Comparison of ENCODE assay signal across 28 cellular contexts in genomic region chr2:72003796-72004195, GRCh38.
"Had no signal": no experiment of that assay in that cellular context is flagged by ENCODE, and none has a peak within 500 bp of the region (broad histone marks: within the 10 kb centered on the region; RNA-seq: fewer than 3 reads in every experiment).

No MANE protein-coding gene starts in this region.

- H3K9me3 Mint-ChIP-seq: activated CD4-positive, alpha-beta memory T cell treated with anti-CD3 and anti-CD28 coated beads for 36 hours; activated naive CD4-positive, alpha-beta T cell treated with anti-CD3 and anti-CD28 coated beads for 36 hours; activated naive CD8-positive, alpha-beta T cell treated with anti-CD3 and anti-CD28 coated beads, Interleukin-2, amount 10 ng/mL, durations not matched to agents 7 days and 5 days; activated T-helper 1 cell treated with anti-CD3 and anti-CD28 coated beads, Interleukin-12 subunit alpha, Interleukin-12 subunit beta, Interleukin-2, Interleukin-4 antibody, amounts not matched to agents 30 ng/mL and 10 ng/mL and 1 ng/mL, durations not matched to agents 14 hours and 24 hours and 36 hours; memory B cell; natural killer cell; T-helper 2 cell treated with Interferon-gamma antibody and Interleukin-4, amounts not matched to agents 5 μg/mL and 100 μg/mL, for 36 hours; type B pancreatic cell had no signal

- H3K27ac Mint-ChIP-seq: activated CD4-positive, alpha-beta memory T cell treated with anti-CD3 and anti-CD28 coated beads for 36 hours; activated naive CD4-positive, alpha-beta T cell treated with anti-CD3 and anti-CD28 coated beads for 36 hours; activated naive CD8-positive, alpha-beta T cell treated with anti-CD3 and anti-CD28 coated beads, Interleukin-2, amount 10 ng/mL, durations not matched to agents 7 days and 5 days; activated T-helper 1 cell treated with anti-CD3 and anti-CD28 coated beads, Interleukin-12 subunit alpha, Interleukin-12 subunit beta, Interleukin-2, Interleukin-4 antibody, amounts not matched to agents 30 ng/mL and 10 ng/mL and 1 ng/mL, durations not matched to agents 14 hours and 24 hours and 36 hours; brain; memory B cell; natural killer cell; T-helper 2 cell treated with Interferon-gamma antibody and Interleukin-4, amounts not matched to agents 5 μg/mL and 100 μg/mL, for 36 hours; type B pancreatic cell had no signal

- DNase-seq: activated CD4-positive, alpha-beta memory T cell treated with anti-CD3 and anti-CD28 coated beads for 36 hours; activated CD4-positive, alpha-beta T cell treated with anti-CD3 and anti-CD28 coated beads for 4 hours; activated CD8-positive, alpha-beta memory T cell treated with anti-CD3 and anti-CD28 coated beads, Interleukin-2, amount 50 U/mL, for 4 hours; activated effector memory CD4-positive, alpha-beta T cell treated with anti-CD3 and anti-CD28 coated beads, Interleukin-2, amount 50 U/mL, for 16 hours; activated naive CD4-positive, alpha-beta T cell treated with anti-CD3 and anti-CD28 coated beads for 36 hours; activated naive CD8-positive, alpha-beta T cell treated with anti-CD3 and anti-CD28 coated beads, Interleukin-2, amount 10 ng/mL, durations not matched to agents 7 days and 5 days; activated T-cell treated with anti-CD3 and anti-CD28 coated beads, Interleukin-2, amount 50 U/mL, for 1 hour; cerebellar nuclear complex; cortex of kidney; foreskin keratinocyte; heart right ventricle; left colon; natural killer cell; posterior cingulate gyrus; right lobe of liver; stimulated activated CD4-positive, alpha-beta T cell treated with anti-CD3 and anti-CD28 coated beads, Interleukin-2, amount 100 ng/mL, for 48 hours; stimulated activated naive CD8-positive, alpha-beta T cell treated with anti-CD3 and anti-CD28 coated beads, Interleukin-15, Interleukin-2, amounts not matched to agents 100 U/mL and 50 U/mL, for 24 hours; T-helper 1 cell had no signal

- H3K27me3 ChIP-seq: ascending aorta, cardiac muscle cell, foreskin keratinocyte, right lobe of liver had no signal

- H3K4me1 ChIP-seq: ascending aorta, esophagus muscularis mucosa, foreskin keratinocyte, heart right ventricle, right lobe of liver had no signal

- H3K27ac ChIP-seq: ascending aorta, cardiac muscle cell, esophagus muscularis mucosa, foreskin keratinocyte, heart right ventricle, right lobe of liver, thoracic aorta, VCaP had no signal

- ATAC-seq: foreskin keratinocyte, heart right ventricle, left colon, natural killer cell, right lobe of liver had no signal

- H3K36me3 ChIP-seq: ascending aorta, cardiac muscle cell, esophagus muscularis mucosa, heart right ventricle, right lobe of liver, thoracic aorta had no signal

- H3K4me1 Mint-ChIP-seq: activated naive CD8-positive, alpha-beta T cell treated with anti-CD3 and anti-CD28 coated beads, Interleukin-2, amount 10 ng/mL, durations not matched to agents 7 days and 5 days; memory B cell; natural killer cell had no signal

- H3K4me3 Mint-ChIP-seq: activated CD4-positive, alpha-beta memory T cell treated with anti-CD3 and anti-CD28 coated beads for 36 hours; activated naive CD4-positive, alpha-beta T cell treated with anti-CD3 and anti-CD28 coated beads for 36 hours; activated naive CD8-positive, alpha-beta T cell treated with anti-CD3 and anti-CD28 coated beads, Interleukin-2, amount 10 ng/mL, durations not matched to agents 7 days and 5 days; activated T-helper 1 cell treated with anti-CD3 and anti-CD28 coated beads, Interleukin-12 subunit alpha, Interleukin-12 subunit beta, Interleukin-2, Interleukin-4 antibody, amounts not matched to agents 30 ng/mL and 10 ng/mL and 1 ng/mL, durations not matched to agents 14 hours and 24 hours and 36 hours; brain; memory B cell; natural killer cell; T-helper 2 cell treated with Interferon-gamma antibody and Interleukin-4, amounts not matched to agents 5 μg/mL and 100 μg/mL, for 36 hours; type B pancreatic cell had no signal

- H3K36me3 Mint-ChIP-seq: activated CD4-positive, alpha-beta memory T cell treated with anti-CD3 and anti-CD28 coated beads for 36 hours; activated naive CD8-positive, alpha-beta T cell treated with anti-CD3 and anti-CD28 coated beads, Interleukin-2, amount 10 ng/mL, durations not matched to agents 7 days and 5 days; brain; memory B cell; natural killer cell; type B pancreatic cell had no signal

- H3K4me3 ChIP-seq: ascending aorta, cardiac muscle cell, esophagus muscularis mucosa, heart right ventricle, right lobe of liver, thoracic aorta had no signal

- H3K9me3 ChIP-seq: ascending aorta, esophagus muscularis mucosa, heart right ventricle, right lobe of liver, thoracic aorta had no signal
